ENCODE assay signal across 13 cellular contexts in the genomic region with DNA sequence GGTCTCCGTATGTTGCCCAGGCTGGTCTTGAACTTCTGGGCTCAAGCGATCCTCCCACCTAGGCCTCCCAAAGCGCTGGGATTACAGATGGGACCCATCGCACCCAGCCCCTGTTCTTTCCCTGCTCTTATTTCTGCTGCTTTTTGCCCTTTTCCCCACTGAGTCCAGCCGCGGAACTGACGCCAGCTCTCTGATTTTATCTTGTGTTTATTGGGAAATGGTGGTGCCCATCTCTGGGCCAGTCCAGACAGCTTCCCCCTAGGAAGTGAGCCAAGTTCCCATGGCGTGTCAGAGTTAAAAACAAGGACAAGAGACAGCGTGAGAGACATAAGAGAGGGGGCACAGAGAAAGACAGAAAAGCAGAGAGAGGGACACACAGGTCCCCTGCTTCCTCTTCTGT. TPM values are rescaled to one million over a fixed set of nuclear protein-coding genes. Genes with fewer than 3 reads are reported as not detected.
DNase-seq lines count a peak whose midpoint lies in the region; ATAC-seq and TF ChIP-seq lines count a peak whose summit lies in the region.
"Not testable (repeated sequence)": the region's sequence is repeated elsewhere in the genome, so short reads cannot be mapped to it uniquely, and the experiment has no call there.
"Had no signal": no experiment of that assay in that cellular context is flagged by ENCODE, and none has a peak within 500 bp of the region (broad histone marks: within the 10 kb centered on the region; RNA-seq: fewer than 3 reads in every experiment).

No MANE protein-coding gene starts in this region.

- TF ChIP-seq EP300 in ovary (IDR thresholded peaks at IDR 0.05), result not testable (repeated sequence)

- not testable (repeated sequence) for H3K9me3 ChIP-seq in BE2C; adrenal gland (replicated peaks in 1 of 3); left ventricle myocardium inferior (replicated peaks); left lung; ovary; spleen

- not testable (repeated sequence) for H3K4me3 ChIP-seq in BE2C (ENCODE audit: low read depth, low read length); adrenal gland; left ventricle myocardium inferior; left lung; ovary; spleen

- not testable (repeated sequence) for TF ChIP-seq POLR2A in adrenal gland (IDR thresholded peaks at IDR 0.05); ovary (IDR thresholded peaks at IDR 0.05); spleen (IDR thresholded peaks at IDR 0.05)

- peak; percentile 66 for ATAC-seq in SK-N-SH treated with all-trans-retinoic acid at 6 μM for 48 hours
- ATAC-seq in foreskin keratinocyte, result peak; percentile 59
- ATAC-seq in left lung, result peak; percentile 7

- TF ChIP-seq CTCF in BE2C (IDR thresholded peaks at IDR 0.05; ENCODE audit: low read depth, low read length); adrenal gland (IDR thresholded peaks at IDR 0.05); foreskin keratinocyte (conservative IDR thresholded peaks at IDR 0.05); left ventricle myocardium inferior (IDR thresholded peaks at IDR 0.05; ENCODE audit: borderline replicate concordance); left lung (IDR thresholded peaks at IDR 0.05); ovary (IDR thresholded peaks at IDR 0.05); spleen (IDR thresholded peaks at IDR 0.05 in 8 of 11, conservative IDR thresholded peaks at IDR 0.05 in 3 of 11): not testable (repeated sequence)

- DNase-seq in BE2C, result peak; percentile 48
- DNase-seq in adrenal gland, result peak in 5 of 7 donors; percentile 11 to 63 (median 34)
- not testable (repeated sequence) for DNase-seq in foreskin keratinocyte
- peak; percentile 7 for DNase-seq in left ventricle myocardium inferior
- DNase-seq in left lung, result peak; percentile 18 to 28
- peak in 3 of 5 donors; percentile 7 to 17 (median 8) for DNase-seq in ovary
- DNase-seq in spleen, result peak; percentile 30

- H3K4me1 ChIP-seq in BE2C; adrenal gland (replicated peaks in 1 of 2); foreskin keratinocyte; left ventricle myocardium inferior; left lung; ovary (ENCODE audit: insufficient read depth); spleen: not testable (repeated sequence)

- WGBS in adrenal gland, 4 donors, result 73 to 84% (median 78%) methylated on average over 4 to 8 of the region's 9 CpGs; no CpG with 5 or more reads in 1 of the 4 donors
- WGBS in ovary, 3 donors, result 60 to 63% methylated on average over 7 to 9 of the region's 9 CpGs; no CpG with 5 or more reads in 1 of the 3 donors
- WGBS in spleen, 5 donors, result 63 to 90% (median 73%) methylated on average over 2 to 4 of the region's 9 CpGs; no CpG with 5 or more reads in 1 of the 5 donors

- not testable (repeated sequence) for H3K27me3 ChIP-seq in BE2C; adrenal gland; foreskin keratinocyte; left ventricle myocardium inferior (ENCODE audit: low read depth); left lung; ovary; spleen (replicated peaks in 1 of 7)

- H3K36me3 ChIP-seq in BE2C; adrenal gland (replicated peaks in 1 of 2); left ventricle myocardium inferior; left lung; ovary; spleen: not testable (repeated sequence)

- H3K27ac ChIP-seq in adrenal gland; foreskin keratinocyte; left ventricle myocardium inferior (replicated peaks); left lung; ovary; spleen: not testable (repeated sequence)

- intact Hi-C loops in adrenal gland (cut with DNase I); left ventricle myocardium inferior (cut with micrococcal nuclease); left lung (cut with DNase I); ovary (cut with DNase I); spleen (cut with DNase I; ENCODE audit: low total_unique reads): not testable (repeated sequence)

RNA-seq across cellular contexts. Expression of gene UPK3BL1, which starts 12.0 kb away (rescaled TPM):
- polyA plus RNA-seq in BE2C (2012; ENCODE audit: insufficient read depth, insufficient read length, low read depth), result 2.3 TPM
- total RNA-seq in adrenal gland (10 to 100 TPM in 6 of 8 donors, 1 to 10 TPM in 2; 3.4 to 27.7 (median 14.7) TPM), foreskin keratinocyte (10.6 and 21.7 TPM in 2 replicates), left ventricle myocardium inferior (14.5 TPM), left lung (10 to 100 TPM; 15.7 to 18.2 TPM), ovary (10 to 100 TPM in 6 of 7 donors, 1 to 10 TPM in 1; 7.3 to 52.7 (median 18.1) TPM), spleen (10 to 100 TPM; 18.5 to 57.4 (median 35.9) TPM)
- polyA plus RNA-seq in adrenal gland (100 to 1,000 TPM in 2 of 3 donors, 10 to 100 TPM in 1; 11.3 to 137 (median 132) TPM), foreskin keratinocyte (14.5 and 26.5 TPM in 2 replicates), ovary (10 to 100 TPM in 1 of 2 donors, 1 to 10 TPM in 1; 8.3 to 44.1 TPM), spleen (100 to 1,000 TPM in 2 of 3 donors, 10 to 100 TPM in 1; 54.5 to 206 (median 108) TPM)

RNA-seq across cellular contexts. Expression of gene RASA4, which starts 14.1 kb away (rescaled TPM):
- 19.6 TPM for polyA plus RNA-seq in BE2C (2012; ENCODE audit: insufficient read depth, insufficient read length, low read depth)
- total RNA-seq in adrenal gland (100 to 1,000 TPM in 1 of 8 donors, 10 to 100 TPM in 7; 26.4 to 118 (median 57.1) TPM), foreskin keratinocyte (0.56 and 1.3 TPM in 2 replicates), left ventricle myocardium inferior (14.7 TPM), left lung (10 to 100 TPM; 22.9 to 43.2 TPM), ovary (10 to 100 TPM; 24.7 to 99.3 (median 51.2) TPM), spleen (100 to 1,000 TPM in 1 of 7 donors, 10 to 100 TPM in 6; 48.0 to 119 (median 60.6) TPM)
- polyA plus RNA-seq in adrenal gland (100 to 1,000 TPM in 2 of 3 donors, 1 to 10 TPM in 1; 8.3 to 197 (median 115) TPM), foreskin keratinocyte (0.92 and 0.99 TPM in 2 replicates), ovary (10 to 100 TPM; 10.1 to 58.1 TPM), spleen (10 to 100 TPM; 34.5 to 51.2 (median 38.5) TPM)

RNA-seq across cellular contexts. Expression of gene SPDYE2B, which starts 19.5 kb away (rescaled TPM):
- not detected for polyA plus RNA-seq in BE2C (2012; ENCODE audit: insufficient read depth, insufficient read length, low read depth)
- total RNA-seq in adrenal gland (not detected), foreskin keratinocyte (not detected in 2 replicates), left ventricle myocardium inferior (not detected), left lung (not detected), ovary (not detected), spleen (not detected)
- polyA plus RNA-seq in adrenal gland (not detected), foreskin keratinocyte (not detected in 2 replicates), ovary (not detected), spleen (not detected)
- total RNA-seq: A673; Caco-2; CD8-positive, alpha-beta memory T cell; GM23338; H7 had no signal

RNA-seq across cellular contexts. Expression of gene POLR2J2, which starts 40.8 kb away (rescaled TPM):
- polyA plus RNA-seq in BE2C (2012; ENCODE audit: insufficient read depth, insufficient read length, low read depth), result not detected
- total RNA-seq in adrenal gland (1 to 10 TPM in 6 of 8 donors, under 1 TPM in 1, not detected in 1; 0.55 to 8.6 (median 3.3) TPM), foreskin keratinocyte (1.4 and 5.9 TPM in 2 replicates), left ventricle myocardium inferior (2.7 TPM), left lung (10 to 100 TPM in 1 of 2 donors, 1 to 10 TPM in 1; 9.5 to 15.0 TPM), ovary (1 to 10 TPM in 6 of 7 donors, under 1 TPM in 1; 0.46 to 8.7 (median 5.7) TPM), spleen (10 to 100 TPM in 5 of 7 donors, 1 to 10 TPM in 2; 9.3 to 21.1 (median 11.6) TPM)
- polyA plus RNA-seq in adrenal gland (1 to 10 TPM; 3.9 to 4.1 (median 4.1) TPM), foreskin keratinocyte (0.35 and 2.9 TPM in 2 replicates), ovary (1 to 10 TPM; 2.0 to 3.1 TPM), spleen (1 to 10 TPM in 2 of 3 donors, under 1 TPM in 1; 0.99 to 3.5 (median 3.0) TPM)

RNA-seq across cellular contexts. Expression of gene POLR2J3, which starts 58.2 kb away (rescaled TPM):
- 67.9 TPM for polyA plus RNA-seq in BE2C (2012; ENCODE audit: insufficient read depth, insufficient read length, low read depth)
- total RNA-seq in adrenal gland (10 to 100 TPM in 7 of 8 donors, 1 to 10 TPM in 1; 2.0 to 37.4 (median 17.7) TPM), foreskin keratinocyte (22.0 and 30.0 TPM in 2 replicates), left ventricle myocardium inferior (8.6 TPM), left lung (10 to 100 TPM; 21.6 to 43.4 TPM), ovary (10 to 100 TPM in 6 of 7 donors, 1 to 10 TPM in 1; 4.5 to 29.5 (median 18.0) TPM), spleen (10 to 100 TPM; 32.6 to 63.8 (median 44.3) TPM)
- polyA plus RNA-seq in adrenal gland (100 to 1,000 TPM in 2 of 3 donors, 10 to 100 TPM in 1; 47.0 to 221 (median 106) TPM), foreskin keratinocyte (65.2 and 69.6 TPM in 2 replicates), ovary (100 to 1,000 TPM in 1 of 2 donors, 10 to 100 TPM in 1; 95.6 to 209 TPM), spleen (10 to 100 TPM; 26.9 to 67.3 (median 40.3) TPM)

Comparison
In these comparisons a context has a peak if more than half of its experiments do, and no peak if none do; other contexts are left out.
1. ATAC-seq: peak in every context shown above with its lines; median percentile 66 in SK-N-SH treated with all-trans-retinoic acid at 6 μM for 48 hours; 59 in foreskin keratinocyte; 7 in left lung.